ENCODE assay signal across 23 cellular contexts in the genomic region with DNA sequence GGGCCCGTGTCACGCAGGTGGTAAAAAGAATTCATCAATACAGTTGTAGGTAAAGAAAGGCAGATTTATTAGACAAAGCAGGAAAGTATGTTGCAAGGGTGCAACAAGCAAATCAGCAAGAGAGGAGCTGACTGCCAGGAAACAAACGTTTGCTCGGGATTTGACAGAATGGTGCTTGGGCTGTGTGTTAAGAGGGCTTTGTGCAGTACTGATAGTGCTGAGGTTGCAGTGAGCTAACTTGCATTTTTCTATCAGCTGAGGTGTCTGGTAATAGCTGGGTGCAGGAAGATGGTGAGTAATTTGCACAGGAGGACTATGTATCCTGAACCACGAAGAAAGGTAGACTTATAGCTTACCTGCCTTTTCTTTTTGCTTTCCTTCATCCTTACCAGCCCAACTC. TPM values are rescaled to one million over a fixed set of nuclear protein-coding genes. Genes with fewer than 3 reads are reported as not detected.
"Had no signal": no experiment of that assay in that cellular context is flagged by ENCODE, and none has a peak within 500 bp of the region (broad histone marks: within the 10 kb centered on the region; RNA-seq: fewer than 3 reads in every experiment).

No MANE protein-coding gene starts in this region.

- H3K9me3 Mint-ChIP-seq: activated naive CD4-positive, alpha-beta T cell treated with anti-CD3 and anti-CD28 coated beads for 36 hours had no signal

- ATAC-seq: activated CD4-positive, CD25-positive, alpha-beta regulatory T cell treated with anti-CD3 and anti-CD28 coated beads, Interleukin-2, amount 50 U/mL, for 24 hours; activated CD8-positive, alpha-beta T cell treated with anti-CD3 and anti-CD28 coated beads, Interleukin-2, amount 10 ng/mL, durations not matched to agents 7 days and 5 days had no signal

- H3K27ac Mint-ChIP-seq: activated CD8-positive, alpha-beta T cell treated with anti-CD3 and anti-CD28 coated beads, Interleukin-2, amount 10 ng/mL, durations not matched to agents 7 days and 5 days; activated naive CD4-positive, alpha-beta T cell treated with anti-CD3 and anti-CD28 coated beads for 36 hours; activated naive CD8-positive, alpha-beta T cell had no signal

- H2AFZ ChIP-seq: PC-9 had no signal

- H3K36me3 ChIP-seq: WERI-Rb-1 had no signal

- DNase-seq: activated CD4-positive, alpha-beta T cell treated with anti-CD3 and anti-CD28 coated beads for 4 hours; activated CD4-positive, alpha-beta T cell treated with anti-CD3 and anti-CD28 coated beads, Interleukin-2, amount 50 U/mL, for 4 hours; activated CD8-positive, alpha-beta memory T cell treated with anti-CD3 and anti-CD28 coated beads, Interleukin-2, amount 50 U/mL, for 48 hours; activated CD8-positive, alpha-beta T cell treated with anti-CD3 and anti-CD28 coated beads, Interleukin-2, amount 10 ng/mL, durations not matched to agents 7 days and 5 days; activated gamma-delta T cell; activated naive CD4-positive, alpha-beta T cell treated with anti-CD3 and anti-CD28 coated beads for 36 hours; activated T-cell treated with anti-CD3 and anti-CD28 coated beads, Interleukin-2, amount 50 U/mL, for 1 hour; anterior cingulate cortex; NCI-H1048; NCI-H1417 treated with DMSO at 0.1 percent for 48 hours; NCI-H1694; NCI-H2029; NCI-H2107; NCI-H2171 treated with DMSO at 0.1 percent for 48 hours; NCI-H446; NCI-H524; PC-9; SIG-M5; T-helper 2 cell; T1000; WERI-Rb-1 had no signal

- H3K4me2 ChIP-seq: PC-9 had no signal

- H3K27ac ChIP-seq: PC-9, WERI-Rb-1 had no signal

- H3K4me3 Mint-ChIP-seq: activated CD8-positive, alpha-beta T cell treated with anti-CD3 and anti-CD28 coated beads, Interleukin-2, amount 10 ng/mL, durations not matched to agents 7 days and 5 days; activated naive CD4-positive, alpha-beta T cell treated with anti-CD3 and anti-CD28 coated beads for 36 hours; activated naive CD8-positive, alpha-beta T cell had no signal

- H3K4me3 ChIP-seq: PC-9 had no signal

- H3K36me3 Mint-ChIP-seq: activated naive CD8-positive, alpha-beta T cell had no signal

RNA-seq across cellular contexts. Expression of gene FBLL1, which starts 46.7 kb away (rescaled TPM):
- total RNA-seq: PC-9 had no signal
